In genomic region chr1:114346480-114347029, GRCh38 we compare ENCODE assay signal across 1 cellular context.
TF ChIP-seq lines count a peak whose summit lies in the region.

No MANE protein-coding gene starts in this region.

TF ChIP-seq in GM12878, 131 proteins besides CTCF, POLR2A, EP300 and RAD21 (continued from another document and continues in another):
- TF ChIP-seq NKRF (conservative IDR thresholded peaks at IDR 0.05) (no peak), CREM (IDR thresholded peaks at IDR 0.05; ENCODE audit: low read depth) (peak; percentile 92), ESRRA (IDR thresholded peaks at IDR 0.05; ENCODE audit: low read length) (no peak), HDAC2 (IDR thresholded peaks at IDR 0.05) (no peak), RFX5 (IDR thresholded peaks at IDR 0.05; ENCODE audit: low read depth, low read length) (0 out of 2 replicates have a peak, but pooled peaks have one; percentile 62), TCF12 (IDR thresholded peaks at IDR 0.05; ENCODE audit: low read depth, low read length) (peak; percentile 35; the same call in 1 of the 2 replicates), NRF1 (conservative IDR thresholded peaks at IDR 0.05; ENCODE audit: low read depth, low read length) (no peak; the same call in 1 of the 2 replicates), IRF5 (IDR thresholded peaks at IDR 0.05; ENCODE audit: borderline replicate concordance) (no peak), BCLAF1 (IDR thresholded peaks at IDR 0.05) (no peak), SREBF2 (IDR thresholded peaks at IDR 0.05; ENCODE audit: low read length) (no peak), ZBTB4 (CRISPR knock-in tag; IDR thresholded peaks at IDR 0.05) (no peak), POLR2AphosphoS2 (IDR thresholded peaks at IDR 0.05; ENCODE audit: low read depth, low read length) (no peak), TCF3 (IDR thresholded peaks at IDR 0.05; ENCODE audit: borderline replicate concordance, insufficient read depth, low read depth, low read length) (no peak), MLLT1 (IDR thresholded peaks at IDR 0.05) (no peak), MEF2A (IDR thresholded peaks at IDR 0.05; ENCODE audit: insufficient read depth, low read depth, low read length) (peak; percentile 73; the same call in 1 of the 2 replicates), ATF7 (IDR thresholded peaks at IDR 0.05; ENCODE audit: low read depth) (no peak), EED (IDR thresholded peaks at IDR 0.05; ENCODE audit: low read depth) (no peak), ELK1 (IDR thresholded peaks at IDR 0.05; ENCODE audit: low read depth, low read length) (peak; percentile 53; the same call in 1 of the 2 replicates), STAT3 (IDR thresholded peaks at IDR 0.05; ENCODE audit: low read depth, low read length) (no peak), MTA3 (IDR thresholded peaks at IDR 0.05; ENCODE audit: borderline replicate concordance, low read length) (no peak), RCOR1 (conservative IDR thresholded peaks at IDR 0.05; ENCODE audit: low read depth, low read length) (peak; percentile 80; the same call in 1 of the 2 replicates), IRF4 (IDR thresholded peaks at IDR 0.05; ENCODE audit: low read depth, low read length) (peak; percentile 67), ZNF622 (IDR thresholded peaks at IDR 0.05) (no peak), KAT2A (conservative IDR thresholded peaks at IDR 0.05; ENCODE audit: control insufficient read depth, low read depth, low read length) (no peak), SIN3A (IDR thresholded peaks at IDR 0.05; ENCODE audit: low read depth, low read length) (no peak), CHD4 (IDR thresholded peaks at IDR 0.05) (no peak), ZNF384 (IDR thresholded peaks at IDR 0.05; ENCODE audit: borderline replicate concordance, low read depth, low read length) (no peak), CHD2 (IDR thresholded peaks at IDR 0.05; ENCODE audit: borderline replicate concordance, low read depth, low read length) (0 out of 2 replicates have a peak, but pooled peaks have one; percentile 38), CBX5 (IDR thresholded peaks at IDR 0.05; ENCODE audit: low read depth) (peak; percentile 50; the same call in 1 of the 2 replicates), FOS (IDR thresholded peaks at IDR 0.05; ENCODE audit: borderline replicate concordance, extremely low read depth, insufficient read length) (no peak), ZNF274 (IDR thresholded peaks at IDR 0.05; ENCODE audit: insufficient read depth, insufficient read length) (no peak), BCL3 (IDR thresholded peaks at IDR 0.05; ENCODE audit: borderline replicate concordance, insufficient read depth, low read depth, low read length, poor library complexity, severe bottlenecking) (no peak), ZBTB33 (IDR thresholded peaks at IDR 0.05) (no peak), MYC (IDR thresholded peaks at IDR 0.05; ENCODE audit: insufficient read depth, insufficient read length, insufficient replicate concordance, low read length, severe bottlenecking) (no peak), NFXL1 (IDR thresholded peaks at IDR 0.05; ENCODE audit: borderline replicate concordance) (no peak), E2F4 (IDR thresholded peaks at IDR 0.05; ENCODE audit: low read depth, low read length) (peak; percentile 61; the same call in 1 of the 2 replicates), SKIL (IDR thresholded peaks at IDR 0.05; ENCODE audit: low read depth, poor library complexity, severe bottlenecking) (no peak), KLF5 (IDR thresholded peaks at IDR 0.05; ENCODE audit: partially characterized antibody) (peak; percentile 69), SUZ12 (IDR thresholded peaks at IDR 0.05; ENCODE audit: unreplicated experiment) (no peak), TBL1XR1 (IDR thresholded peaks at IDR 0.05; ENCODE audit: low read depth, low read length) (0 out of 2 replicates have a peak, but pooled peaks have one; percentile 36), MTA2 (IDR thresholded peaks at IDR 0.05; ENCODE audit: low read depth) (no peak), SP1 (IDR thresholded peaks at IDR 0.05; ENCODE audit: low read depth, low read length) (peak; percentile 50), IKZF1 (conservative IDR thresholded peaks at IDR 0.05) (0 out of 2 replicates have a peak, but pooled peaks have one; percentile 40), YBX1 (IDR thresholded peaks at IDR 0.05) (no peak), SMC3 (IDR thresholded peaks at IDR 0.05; ENCODE audit: borderline replicate concordance, low read length) (peak; percentile 95)
